Comparison of ENCODE assay signal across 1 cellular context in genomic region chr2:188629890-188630483, GRCh38.
TF ChIP-seq lines count a peak whose summit lies in the region.

No MANE protein-coding gene starts in this region.

TF ChIP-seq in IMR-90, 13 proteins besides CTCF, POLR2A, EP300 and RAD21 (continued from another document):
- TF ChIP-seq, protein P1, sequence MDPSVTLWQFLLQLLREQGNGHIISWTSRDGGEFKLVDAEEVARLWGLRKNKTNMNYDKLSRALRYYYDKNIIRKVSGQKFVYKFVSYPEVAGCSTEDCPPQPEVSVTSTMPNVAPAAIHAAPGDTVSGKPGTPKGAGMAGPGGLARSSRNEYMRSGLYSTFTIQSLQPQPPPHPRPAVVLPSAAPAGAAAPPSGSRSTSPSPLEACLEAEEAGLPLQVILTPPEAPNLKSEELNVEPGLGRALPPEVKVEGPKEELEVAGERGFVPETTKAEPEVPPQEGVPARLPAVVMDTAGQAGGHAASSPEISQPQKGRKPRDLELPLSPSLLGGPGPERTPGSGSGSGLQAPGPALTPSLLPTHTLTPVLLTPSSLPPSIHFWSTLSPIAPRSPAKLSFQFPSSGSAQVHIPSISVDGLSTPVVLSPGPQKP (IDR thresholded peaks at IDR 0.05; ENCODE audit: borderline replicate concordance, low read depth, low read length): no peak
- TF ChIP-seq MAFK (IDR thresholded peaks at IDR 0.05; ENCODE audit: low read depth, low read length): no peak
- TF ChIP-seq MAZ (IDR thresholded peaks at IDR 0.05; ENCODE audit: borderline replicate concordance, low read depth, low read length): no peak
- TF ChIP-seq USF2 (IDR thresholded peaks at IDR 0.05; ENCODE audit: low read depth, low read length): no peak
- no peak for TF ChIP-seq CEBPB (IDR thresholded peaks at IDR 0.05; ENCODE audit: low read depth, low read length)
- no peak for TF ChIP-seq SMC3 (IDR thresholded peaks at IDR 0.05; ENCODE audit: low read depth, low read length)
- no peak for TF ChIP-seq CHD1 (IDR thresholded peaks at IDR 0.05; ENCODE audit: low read depth, low read length)
- TF ChIP-seq BHLHE40 (IDR thresholded peaks at IDR 0.05; ENCODE audit: low read depth, low read length): no peak
